Comparison of ENCODE assay signal across 28 cellular contexts in genomic region chr9:124520206-124520596, GRCh38. TPM values are rescaled to one million over a fixed set of nuclear protein-coding genes. Genes with fewer than 3 reads are reported as not detected.
DNase-seq lines count a peak whose midpoint lies in the region; ATAC-seq and TF ChIP-seq lines count a peak whose summit lies in the region.
"Had no signal": no experiment of that assay in that cellular context is flagged by ENCODE, and none has a peak within 500 bp of the region (broad histone marks: within the 10 kb centered on the region; RNA-seq: fewer than 3 reads in every experiment).

No MANE protein-coding gene starts in this region.

- no peaks in the 10 kb centered on the region for H3K27me3 Mint-ChIP-seq in endodermal cell (ENCODE audit: insufficient read depth)
- H3K27me3 Mint-ChIP-seq: activated naive CD8-positive, alpha-beta T cell treated with anti-CD3 and anti-CD28 coated beads, Interleukin-2, amount 50 U/mL, for 24 hours had no signal

- H3K27me3 ChIP-seq in endodermal cell (ENCODE audit: control insufficient read depth, insufficient read depth, low read length, poor library complexity, severe bottlenecking) = no peaks in the 10 kb centered on the region
- H3K27me3 ChIP-seq in foreskin keratinocyte = no peaks in the 10 kb centered on the region
- H3K27me3 ChIP-seq: brain microvascular endothelial cell, heart left ventricle, left lung, tibial nerve had no signal

- DNase-seq in HuH-7 (ENCODE audit: low spot score) = peak; percentile 72
- DNase-seq in endodermal cell = no peak
- DNase-seq in midbrain (lab: John Stamatoyannopoulos, UW) = peak; percentile 75
- peak; percentile 78 for DNase-seq in superior temporal gyrus (ENCODE audit: extremely low spot score)
- DNase-seq in HPDE6-E6E7 (ENCODE audit: extremely low spot score) = no peak
- no peak for DNase-seq in NCI-H524 (lab: John Stamatoyannopoulos, UW)
- no peak for DNase-seq in foreskin keratinocyte
- no peak for DNase-seq in NCI-H510A treated with DMSO at 0.1 percent for 48 hours (lab: John Stamatoyannopoulos, UW)
- DNase-seq: activated CD4-positive, alpha-beta memory T cell treated with anti-CD3 and anti-CD28 coated beads for 36 hours; activated CD4-positive, CD25-positive, alpha-beta regulatory T cell; activated effector memory CD4-positive, alpha-beta T cell treated with anti-CD3 and anti-CD28 coated beads, Interleukin-2, amount 50 U/mL, for 16 hours; activated naive CD8-positive, alpha-beta T cell treated with anti-CD3 and anti-CD28 coated beads, Interleukin-2, amount 50 U/mL, for 24 hours; activated T-cell treated with anti-CD3 and anti-CD28 coated beads for 4 hours; brain microvascular endothelial cell; heart left ventricle; left lung; NCI-H1048; NCI-H187 treated with DMSO at 0.1 percent for 48 hours; NCI-H82; nephron progenitor cell; stimulated activated CD4-positive, alpha-beta T cell treated with anti-CD3 and anti-CD28 coated beads, Interleukin-4, amount 100 ng/mL, for 24 hours; stimulated activated naive CD4-positive, alpha-beta T cell treated with Interleukin-2 at 50 U/mL for 16 hours; T1000 had no signal

- WGBS in endodermal cell (ENCODE audit: insufficient coverage in 1 of 2, insufficient read length in 1 of 2), 2 experiments = 79 to 95% methylated on average over 5 to 7 of the region's 7 CpGs

- no peaks in the 10 kb centered on the region for H3K9me3 Mint-ChIP-seq in endodermal cell
- H3K9me3 Mint-ChIP-seq: activated CD4-positive, alpha-beta memory T cell treated with anti-CD3 and anti-CD28 coated beads for 36 hours; activated naive CD8-positive, alpha-beta T cell treated with anti-CD3 and anti-CD28 coated beads, Interleukin-2, amount 50 U/mL, for 24 hours; nephron progenitor cell had no signal

- H3K27ac Mint-ChIP-seq in endodermal cell = no peak overlapping the region
- H3K27ac Mint-ChIP-seq: activated CD4-positive, alpha-beta memory T cell treated with anti-CD3 and anti-CD28 coated beads for 36 hours; activated naive CD8-positive, alpha-beta T cell treated with anti-CD3 and anti-CD28 coated beads, Interleukin-2, amount 50 U/mL, for 24 hours; nephron progenitor cell had no signal

- H3K9me3 ChIP-seq in endodermal cell (ENCODE audit: control insufficient read depth, low read length) = no peaks in the 10 kb centered on the region
- H3K9me3 ChIP-seq: heart left ventricle, left lung, tibial nerve had no signal

- peaks cover 60% of the 10 kb centered on the region for H3K36me3 Mint-ChIP-seq in endodermal cell (ENCODE audit: low read depth)
- H3K36me3 Mint-ChIP-seq: activated CD4-positive, alpha-beta memory T cell treated with anti-CD3 and anti-CD28 coated beads for 36 hours had no signal

- no peak overlapping the region for H3K9ac ChIP-seq in endodermal cell (ENCODE audit: extremely low read depth, low read length, poor library complexity, severe bottlenecking)

- H3K4me1 Mint-ChIP-seq in endodermal cell = no peaks in the 10 kb centered on the region
- H3K4me1 Mint-ChIP-seq: activated naive CD8-positive, alpha-beta T cell treated with anti-CD3 and anti-CD28 coated beads, Interleukin-2, amount 50 U/mL, for 24 hours; nephron progenitor cell had no signal

- H3K4me1 ChIP-seq in endodermal cell (ENCODE audit: control insufficient read depth, insufficient read depth, low read length) = no peaks in the 10 kb centered on the region
- no peaks in the 10 kb centered on the region for H3K4me1 ChIP-seq in foreskin keratinocyte
- H3K4me1 ChIP-seq: heart left ventricle, left lung had no signal

- H3K27ac ChIP-seq in endodermal cell (ENCODE audit: low read depth, low read length) = peak overlapping the region; percentile 22
- H3K27ac ChIP-seq in foreskin keratinocyte = no peak overlapping the region
- H3K27ac ChIP-seq: brain microvascular endothelial cell, coronary artery, heart left ventricle, left lung had no signal

- no peak overlapping the region for H3K4me3 Mint-ChIP-seq in endodermal cell
- H3K4me3 Mint-ChIP-seq: activated CD4-positive, alpha-beta memory T cell treated with anti-CD3 and anti-CD28 coated beads for 36 hours; activated naive CD8-positive, alpha-beta T cell treated with anti-CD3 and anti-CD28 coated beads, Interleukin-2, amount 50 U/mL, for 24 hours; nephron progenitor cell had no signal

- H3K36me3 ChIP-seq in endodermal cell (ENCODE audit: control insufficient read depth, insufficient read depth, low read length) = peaks cover 48% of the 10 kb centered on the region
- H3K36me3 ChIP-seq: brain microvascular endothelial cell, heart left ventricle, tibial nerve had no signal

- ATAC-seq in foreskin keratinocyte = no peak
- ATAC-seq: activated naive CD8-positive, alpha-beta T cell treated with anti-CD3 and anti-CD28 coated beads, Interleukin-2, amount 50 U/mL, for 24 hours; heart left ventricle; left lung had no signal

- H3K4me3 ChIP-seq in endodermal cell (ENCODE audit: low read length) = no peak overlapping the region
- H3K4me3 ChIP-seq: coronary artery, heart left ventricle, left lung, tibial nerve had no signal

- no peak for TF ChIP-seq CTCF in endodermal cell (conservative IDR thresholded peaks at IDR 0.05)
- TF ChIP-seq CTCF in foreskin keratinocyte (conservative IDR thresholded peaks at IDR 0.05) = no peak

RNA-seq across cellular contexts. Expression of gene NR5A1, which starts 13.0 kb away (rescaled TPM):
- total RNA-seq in endodermal cell (under 1 TPM in 1 of 2 donors, not detected in 1; 0.37 TPM), foreskin keratinocyte (not detected in 2 replicates)
- polyA plus RNA-seq in endodermal cell (2013, experiment 1 of 2) = 0.25 TPM
- polyA plus RNA-seq in endodermal cell (2013, experiment 2 of 2) = not detected
- not detected in 2 replicates for polyA plus RNA-seq in foreskin keratinocyte
- total RNA-seq: activated CD4-positive, alpha-beta memory T cell treated with anti-CD3 and anti-CD28 coated beads for 36 hours; H4; heart left ventricle; LHCN-M2; OCI-LY7; tibial nerve had no signal

Comparison
In these comparisons a context has a peak if more than half of its experiments do, and no peak if none do; other contexts are left out.
1. DNase-seq: peak in HuH-7 (single experiment), midbrain (single experiment) and superior temporal gyrus (single experiment); none in endodermal cell (single experiment), HPDE6-E6E7 (single experiment), NCI-H524 (0 of 2), foreskin keratinocyte (0 of 2) and NCI-H510A treated with DMSO at 0.1 percent for 48 hours (single experiment).